ENCODE assay signal across 12 cellular contexts in the genomic region with DNA sequence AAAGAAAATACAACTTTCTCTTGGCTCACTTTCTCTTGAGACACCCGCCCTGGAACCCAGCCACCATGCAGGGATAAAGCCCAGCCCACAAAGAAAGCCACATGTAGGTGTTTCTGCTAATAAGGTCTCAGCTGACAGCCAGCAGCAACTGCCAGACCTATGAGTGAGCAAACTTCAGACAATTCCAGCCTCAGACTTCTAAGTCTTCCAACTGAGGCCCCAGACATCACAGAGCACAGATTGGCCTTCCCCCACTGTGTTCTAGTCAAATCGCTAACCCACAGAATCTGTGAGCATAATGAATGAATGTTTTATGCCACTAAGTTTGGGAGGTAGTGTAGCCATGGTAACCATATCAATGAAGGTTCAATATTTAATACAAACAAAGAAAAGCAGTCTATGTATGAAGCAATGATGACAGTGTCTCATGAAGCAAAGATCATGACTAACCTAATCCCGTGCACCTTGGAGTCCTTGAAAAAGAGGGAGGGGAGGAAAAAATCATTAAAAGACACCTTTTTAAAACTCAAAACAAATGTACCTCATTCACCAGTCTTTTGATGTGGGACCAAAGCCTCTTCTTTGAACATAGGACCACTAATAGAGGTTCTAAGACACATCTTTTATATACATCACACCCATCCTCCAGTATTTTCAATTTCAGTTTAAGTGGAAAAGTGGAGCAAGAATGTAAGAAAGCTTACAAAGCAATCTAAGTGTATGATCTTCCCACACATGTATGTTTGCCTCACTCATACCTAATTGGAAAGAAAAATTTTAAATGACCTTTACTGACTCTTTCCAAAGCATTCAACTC. TPM values are rescaled to one million over a fixed set of nuclear protein-coding genes. Genes with fewer than 3 reads are reported as not detected.
DNase-seq lines count a peak whose midpoint lies in the region; ATAC-seq and TF ChIP-seq lines count a peak whose summit lies in the region.
"Had no signal": no experiment of that assay in that cellular context is flagged by ENCODE, and none has a peak within 500 bp of the region (broad histone marks: within the 10 kb centered on the region; RNA-seq: fewer than 3 reads in every experiment).

No MANE protein-coding gene starts in this region.

- H3K36me3 Mint-ChIP-seq in natural killer cell treated with Interleukin-12 subunit alpha and Interleukin-12 subunit beta and Interleukin-15 and Interleukin-18, amount 100 ng/mL, for 72 hours, result no peaks in the 10 kb centered on the region
- H3K36me3 Mint-ChIP-seq in natural killer cell (no peaks in the 10 kb centered on the region), glutamatergic neuron (ENCODE audit: unreplicated experiment) (no peaks in the 10 kb centered on the region)
- peaks cover 33% of the 10 kb centered on the region for H3K36me3 Mint-ChIP-seq in activated CD8-positive, alpha-beta T cell treated with anti-CD3 and anti-CD28 coated beads for 36 hours (ENCODE audit: low read depth)
- H3K36me3 Mint-ChIP-seq in stimulated activated naive CD8-positive, alpha-beta T cell treated with anti-CD3 and anti-CD28 coated beads, Interleukin-15, Interleukin-2, amounts not matched to agents 100 ng/mL and 50 ng/mL, for 24 hours (ENCODE audit: low read depth), result peaks cover 44% of the 10 kb centered on the region

- no peak for DNase-seq in natural killer cell treated with Interleukin-12 subunit alpha and Interleukin-12 subunit beta and Interleukin-15 and Interleukin-18, amount 100 ng/mL, for 72 hours (ENCODE audit: low spot score)
- DNase-seq in natural killer cell, result no peak
- peak; percentile 76 for DNase-seq in activated CD8-positive, alpha-beta T cell treated with anti-CD3 and anti-CD28 coated beads for 36 hours
- peak; percentile 57 for DNase-seq in fibroblast of mammary gland (ENCODE audit: low read depth)
- no peak for DNase-seq in glutamatergic neuron
- no peak for DNase-seq in OCI-M2 (lab: John Stamatoyannopoulos, UW; ENCODE audit: unreplicated experiment)
- DNase-seq: activated gamma-delta T cell treated with Interleukin-2 at 50 U/mL for 16 hours, AML-193, NCI-H748 treated with DMSO at 0.1 percent for 48 hours had no signal

- no peaks in the 10 kb centered on the region for H3K27me3 Mint-ChIP-seq in natural killer cell treated with Interleukin-12 subunit alpha and Interleukin-12 subunit beta and Interleukin-15 and Interleukin-18, amount 100 ng/mL, for 72 hours
- H3K27me3 Mint-ChIP-seq in natural killer cell (ENCODE audit: low read depth in 2 of 2) (no peaks in the 10 kb centered on the region), glutamatergic neuron (ENCODE audit: unreplicated experiment) (no peaks in the 10 kb centered on the region)
- no peaks in the 10 kb centered on the region for H3K27me3 Mint-ChIP-seq in activated CD8-positive, alpha-beta T cell treated with anti-CD3 and anti-CD28 coated beads for 36 hours
- no peaks in the 10 kb centered on the region for H3K27me3 Mint-ChIP-seq in stimulated activated naive CD8-positive, alpha-beta T cell treated with anti-CD3 and anti-CD28 coated beads, Interleukin-15, Interleukin-2, amounts not matched to agents 100 ng/mL and 50 ng/mL, for 24 hours

- intact Hi-C loops in natural killer cell (cut with micrococcal nuclease), result no loop called here
- intact Hi-C loops in activated CD8-positive, alpha-beta T cell treated with anti-CD3 and anti-CD28 coated beads for 36 hours (cut with micrococcal nuclease), result no loop called here

- peak; percentile 20 to 43 for ATAC-seq in natural killer cell treated with Interleukin-12 subunit alpha and Interleukin-12 subunit beta and Interleukin-15 and Interleukin-18, amount 100 ng/mL, for 72 hours
- no peak for ATAC-seq in natural killer cell
- peak; percentile 91 for ATAC-seq in activated CD8-positive, alpha-beta T cell treated with anti-CD3 and anti-CD28 coated beads for 36 hours
- no peak for ATAC-seq in HG03135 (IDR thresholded peaks at IDR 0.05; ENCODE audit: unreplicated experiment)

- TF ChIP-seq CTCF in natural killer cell (IDR thresholded peaks at IDR 0.05), result no peak
- TF ChIP-seq CTCF in activated CD8-positive, alpha-beta T cell treated with anti-CD3 and anti-CD28 coated beads for 36 hours (IDR thresholded peaks at IDR 0.05), result no peak
- TF ChIP-seq CTCF in fibroblast of mammary gland (conservative IDR thresholded peaks at IDR 0.05; ENCODE audit: control insufficient read depth, insufficient read depth, low read depth, low read length), result no peak
- TF ChIP-seq CTCF in glutamatergic neuron (IDR thresholded peaks at IDR 0.05; ENCODE audit: partially characterized antibody, unreplicated experiment), result no peak

- no peak overlapping the region for H3K4me3 ChIP-seq in fibroblast of mammary gland (ENCODE audit: control insufficient read depth, low read depth, low read length)

- POLR2A ChIA-PET in activated CD8-positive, alpha-beta T cell treated with anti-CD3 and anti-CD28 coated beads for 36 hours (lab: Charles Lee), result interaction anchor here (1.2 kb wide), 1 partner anchor 57 kb away, joined by 5 read pairs; no protein-coding TSS in a partner anchor

- H3K4me1 Mint-ChIP-seq in natural killer cell treated with Interleukin-12 subunit alpha and Interleukin-12 subunit beta and Interleukin-15 and Interleukin-18, amount 100 ng/mL, for 72 hours (ENCODE audit: low read depth in 2 of 2), result peaks cover 13 to 17% of the 10 kb centered on the region in 2 donors
- H3K4me1 Mint-ChIP-seq in natural killer cell (peaks cover 7 to 22% of the 10 kb centered on the region in 2 donors), glutamatergic neuron (ENCODE audit: low read depth, unreplicated experiment) (peaks cover 3% of the 10 kb centered on the region)
- peaks cover 62% of the 10 kb centered on the region for H3K4me1 Mint-ChIP-seq in activated CD8-positive, alpha-beta T cell treated with anti-CD3 and anti-CD28 coated beads for 36 hours (ENCODE audit: low read depth)
- peaks cover 63% of the 10 kb centered on the region for H3K4me1 Mint-ChIP-seq in stimulated activated naive CD8-positive, alpha-beta T cell treated with anti-CD3 and anti-CD28 coated beads, Interleukin-15, Interleukin-2, amounts not matched to agents 100 ng/mL and 50 ng/mL, for 24 hours (ENCODE audit: low read depth)

- CTCF ChIA-PET in activated CD8-positive, alpha-beta T cell treated with anti-CD3 and anti-CD28 coated beads for 36 hours (lab: Charles Lee), result interaction anchor here (0.7 to 0.8 kb wide), 2 partner anchors 13 to 22 kb away, joined by 3 read pairs; no protein-coding TSS in a partner anchor

- no peak overlapping the region for H3K4me3 Mint-ChIP-seq in natural killer cell treated with Interleukin-12 subunit alpha and Interleukin-12 subunit beta and Interleukin-15 and Interleukin-18, amount 100 ng/mL, for 72 hours
- H3K4me3 Mint-ChIP-seq in natural killer cell (no peak overlapping the region), glutamatergic neuron (ENCODE audit: unreplicated experiment) (no peak overlapping the region)
- H3K4me3 Mint-ChIP-seq in activated CD8-positive, alpha-beta T cell treated with anti-CD3 and anti-CD28 coated beads for 36 hours, result peak overlapping the region; percentile 24
- peak overlapping the region; percentile 60 for H3K4me3 Mint-ChIP-seq in stimulated activated naive CD8-positive, alpha-beta T cell treated with anti-CD3 and anti-CD28 coated beads, Interleukin-15, Interleukin-2, amounts not matched to agents 100 ng/mL and 50 ng/mL, for 24 hours
- H3K4me3 Mint-ChIP-seq: neural crest cell had no signal

- H3K27ac Mint-ChIP-seq in natural killer cell treated with Interleukin-12 subunit alpha and Interleukin-12 subunit beta and Interleukin-15 and Interleukin-18, amount 100 ng/mL, for 72 hours, result peak overlapping the region; percentile 47 to 62
- H3K27ac Mint-ChIP-seq in natural killer cell, result peak overlapping the region in 1 of 2 donors; percentile 35
- peak overlapping the region; percentile 83 for H3K27ac Mint-ChIP-seq in activated CD8-positive, alpha-beta T cell treated with anti-CD3 and anti-CD28 coated beads for 36 hours
- H3K27ac Mint-ChIP-seq in stimulated activated naive CD8-positive, alpha-beta T cell treated with anti-CD3 and anti-CD28 coated beads, Interleukin-15, Interleukin-2, amounts not matched to agents 100 ng/mL and 50 ng/mL, for 24 hours, result peak overlapping the region; percentile 93
- no peak overlapping the region for H3K27ac Mint-ChIP-seq in glutamatergic neuron (ENCODE audit: unreplicated experiment)

- H3K9me3 Mint-ChIP-seq in natural killer cell treated with Interleukin-12 subunit alpha and Interleukin-12 subunit beta and Interleukin-15 and Interleukin-18, amount 100 ng/mL, for 72 hours, result no peaks in the 10 kb centered on the region
- H3K9me3 Mint-ChIP-seq in natural killer cell (no peaks in the 10 kb centered on the region), glutamatergic neuron (ENCODE audit: unreplicated experiment) (no peaks in the 10 kb centered on the region)
- H3K9me3 Mint-ChIP-seq in activated CD8-positive, alpha-beta T cell treated with anti-CD3 and anti-CD28 coated beads for 36 hours, result no peaks in the 10 kb centered on the region
- no peaks in the 10 kb centered on the region for H3K9me3 Mint-ChIP-seq in stimulated activated naive CD8-positive, alpha-beta T cell treated with anti-CD3 and anti-CD28 coated beads, Interleukin-15, Interleukin-2, amounts not matched to agents 100 ng/mL and 50 ng/mL, for 24 hours
- H3K9me3 Mint-ChIP-seq: neural crest cell had no signal

RNA-seq across cellular contexts. Expression of a gene that starts 6.2 kb away (rescaled TPM):
- 10 to 100 TPM; 25.2 to 27.4 TPM for total RNA-seq in natural killer cell treated with Interleukin-12 subunit alpha and Interleukin-12 subunit beta and Interleukin-15 and Interleukin-18, amount 100 ng/mL, for 72 hours
- 10 to 100 TPM; 13.6 to 19.6 (median 13.8) TPM for total RNA-seq in natural killer cell
- 10 to 100 TPM; 41.0 to 44.7 TPM for total RNA-seq in activated CD8-positive, alpha-beta T cell treated with anti-CD3 and anti-CD28 coated beads for 36 hours
- total RNA-seq in glutamatergic neuron (ENCODE audit: unreplicated experiment), result 28.8 TPM

RNA-seq across cellular contexts. Expression of a gene that starts 24.6 kb away (rescaled TPM):
- total RNA-seq in natural killer cell treated with Interleukin-12 subunit alpha and Interleukin-12 subunit beta and Interleukin-15 and Interleukin-18, amount 100 ng/mL, for 72 hours, result 10 to 100 TPM in 1 of 2 donors, 1 to 10 TPM in 1; 6.2 to 15.3 TPM
- total RNA-seq in natural killer cell (1 to 10 TPM; 4.0 to 6.0 (median 5.8) TPM), glutamatergic neuron (ENCODE audit: unreplicated experiment) (7.3 TPM)
- total RNA-seq in activated CD8-positive, alpha-beta T cell treated with anti-CD3 and anti-CD28 coated beads for 36 hours, result 10 to 100 TPM; 23.2 to 24.6 TPM

Comparison
In these comparisons a context has a peak if more than half of its experiments do, and no peak if none do; other contexts are left out.
1. ATAC-seq: peak in natural killer cell treated with Interleukin-12 subunit alpha and Interleukin-12 subunit beta and Interleukin-15 and Interleukin-18, amount 100 ng/mL, for 72 hours (2 of 2) and activated CD8-positive, alpha-beta T cell treated with anti-CD3 and anti-CD28 coated beads for 36 hours (single experiment); none in natural killer cell (0 of 3) and HG03135 (single experiment).
2. DNase-seq: peak in activated CD8-positive, alpha-beta T cell treated with anti-CD3 and anti-CD28 coated beads for 36 hours (single experiment) and fibroblast of mammary gland (single experiment); none in natural killer cell treated with Interleukin-12 subunit alpha and Interleukin-12 subunit beta and Interleukin-15 and Interleukin-18, amount 100 ng/mL, for 72 hours (single experiment), natural killer cell (single experiment), glutamatergic neuron (single experiment) and OCI-M2 (single experiment).
3. H3K4me3 Mint-ChIP-seq: peak in activated CD8-positive, alpha-beta T cell treated with anti-CD3 and anti-CD28 coated beads for 36 hours (single experiment) and stimulated activated naive CD8-positive, alpha-beta T cell treated with anti-CD3 and anti-CD28 coated beads, Interleukin-15, Interleukin-2, amounts not matched to agents 100 ng/mL and 50 ng/mL, for 24 hours (single experiment); none in natural killer cell treated with Interleukin-12 subunit alpha and Interleukin-12 subunit beta and Interleukin-15 and Interleukin-18, amount 100 ng/mL, for 72 hours (single experiment), natural killer cell (single experiment) and glutamatergic neuron (single experiment).